Comparison of ENCODE assay signal across 9 cellular contexts in the genomic region with DNA sequence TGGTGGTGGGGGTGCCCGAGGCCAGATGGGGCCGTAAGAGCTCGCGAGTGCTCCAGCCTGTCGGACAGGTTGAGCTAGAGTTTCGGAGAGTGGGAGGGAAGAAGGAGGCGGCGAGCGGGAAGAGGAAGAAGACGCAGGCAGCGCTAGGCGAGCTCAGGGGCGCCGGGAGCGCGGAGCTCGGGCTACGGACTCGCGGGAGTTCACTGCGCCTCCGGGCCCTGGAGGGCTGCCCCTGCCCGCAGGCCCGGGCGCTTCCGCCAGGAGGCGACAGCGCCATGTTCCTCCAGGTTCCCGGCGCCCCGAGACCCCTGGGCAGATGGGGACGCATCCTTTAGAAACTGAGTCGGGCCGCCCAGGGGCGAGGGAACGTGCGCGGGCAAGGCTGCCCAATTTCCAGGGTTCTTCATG. TPM values are rescaled to one million over a fixed set of nuclear protein-coding genes. Genes with fewer than 3 reads are reported as not detected.
A peak's percentile ranks its signal among the peaks of the same experiment; 100 is the strongest.
DNase-seq lines count a peak whose midpoint lies in the region; ATAC-seq and TF ChIP-seq lines count a peak whose summit lies in the region.
"Had no signal": no experiment of that assay in that cellular context is flagged by ENCODE, and none has a peak within 500 bp of the region (broad histone marks: within the 10 kb centered on the region; RNA-seq: fewer than 3 reads in every experiment).

No MANE protein-coding gene starts in this region.

- intact Hi-C loops in spleen (cut with DNase I; ENCODE audit: low total_unique reads), result no loop called here

- TF ChIP-seq CTCF in right atrium auricular region (IDR thresholded peaks at IDR 0.05) (peak in 1 of 2 donors; percentile 54), spleen (IDR thresholded peaks at IDR 0.05 in 8 of 11, conservative IDR thresholded peaks at IDR 0.05 in 3 of 11) (no peak)

- ATAC-seq in HG03439 (IDR thresholded peaks at IDR 0.05; ENCODE audit: unreplicated experiment), result no peak
- ATAC-seq in HG02642 (IDR thresholded peaks at IDR 0.05; ENCODE audit: poor library complexity, unreplicated experiment), result no peak

- no peaks in the 10 kb centered on the region for H3K36me3 ChIP-seq in right atrium auricular region
- H3K36me3 ChIP-seq in spleen, result no peaks in the 10 kb centered on the region

- H3K4me1 ChIP-seq in right atrium auricular region, result peaks cover 0 to 62% of the 10 kb centered on the region in 2 donors
- peaks cover 24 to 53% (median 38%) of the 10 kb centered on the region in 6 donors for H3K4me1 ChIP-seq in spleen

- no peak overlapping the region for H3K27ac Mint-ChIP-seq in activated naive CD8-positive, alpha-beta T cell treated with anti-CD3 and anti-CD28 coated beads for 36 hours

- H3K27ac ChIP-seq in right atrium auricular region (no peak overlapping the region), spleen (no peak overlapping the region)

- H3K4me3 ChIP-seq in right atrium auricular region, result peak overlapping the region; percentile 41 to 54
- H3K4me3 ChIP-seq in spleen, result peak overlapping the region in 5 of 8 donors; percentile 16 to 61 (median 26)

- no peaks in the 10 kb centered on the region for H3K9me3 Mint-ChIP-seq in activated naive CD8-positive, alpha-beta T cell treated with anti-CD3 and anti-CD28 coated beads for 36 hours

- H3K9me3 ChIP-seq in right atrium auricular region, result no peaks in the 10 kb centered on the region
- no peaks in the 10 kb centered on the region for H3K9me3 ChIP-seq in spleen

- DNase-seq in D341Med (ENCODE audit: low spot score), result peak; percentile 91
- DNase-seq in HuH-7.5 (ENCODE audit: low spot score), result peak; percentile 60
- DNase-seq in activated naive CD8-positive, alpha-beta T cell treated with anti-CD3 and anti-CD28 coated beads for 36 hours, result peak; percentile 37
- DNase-seq in right atrium auricular region (ENCODE audit: low spot score), result no peak
- DNase-seq in spleen, result no peak
- no peak for DNase-seq in activated CD4-positive, CD25-positive, alpha-beta regulatory T cell treated with anti-CD3 and anti-CD28 coated beads, Interleukin-2, amount 50 U/mL, for 72 hours

- no peaks in the 10 kb centered on the region for H3K36me3 Mint-ChIP-seq in activated naive CD8-positive, alpha-beta T cell treated with anti-CD3 and anti-CD28 coated beads for 36 hours

- H3K27me3 ChIP-seq in right atrium auricular region (peaks cover 20 to 55% of the 10 kb centered on the region in 2 donors), spleen (replicated peaks in 1 of 7) (peaks cover 21 to 100% (median 98%) of the 10 kb centered on the region in 7 donors)

- H3K4me1 Mint-ChIP-seq in activated naive CD8-positive, alpha-beta T cell treated with anti-CD3 and anti-CD28 coated beads for 36 hours, result peaks cover 9% of the 10 kb centered on the region

- no peak for TF ChIP-seq POLR2A in spleen (IDR thresholded peaks at IDR 0.05)

- WGBS in spleen, 5 donors, result 1 to 6% (median 3%) methylated on average over 25 to 38 of the region's 38 CpGs

- H3K27me3 Mint-ChIP-seq in activated naive CD8-positive, alpha-beta T cell treated with anti-CD3 and anti-CD28 coated beads for 36 hours, result peaks cover 95% of the 10 kb centered on the region

- no peak overlapping the region for H3K4me3 Mint-ChIP-seq in activated naive CD8-positive, alpha-beta T cell treated with anti-CD3 and anti-CD28 coated beads for 36 hours

RNA-seq across cellular contexts. Expression of gene TFAP2C, which starts 1.0 kb away (rescaled TPM):
- total RNA-seq in activated naive CD8-positive, alpha-beta T cell treated with anti-CD3 and anti-CD28 coated beads for 36 hours, result not detected
- total RNA-seq in right atrium auricular region (under 1 TPM; 0.37 to 0.39 TPM), spleen (under 1 TPM in 1 of 7 donors, not detected in 6; 0.16 TPM)
- polyA plus RNA-seq in spleen, result under 1 TPM in 2 of 3 donors, not detected in 1; 0.03 to 0.10 TPM
- total RNA-seq: LHCN-M2 had no signal

Comparison
In these comparisons a context has a peak if more than half of its experiments do, and no peak if none do; other contexts are left out.
1. DNase-seq: peak in D341Med (single experiment), HuH-7.5 (single experiment) and activated naive CD8-positive, alpha-beta T cell treated with anti-CD3 and anti-CD28 coated beads for 36 hours (single experiment); none in right atrium auricular region (single experiment), spleen (single experiment) and activated CD4-positive, CD25-positive, alpha-beta regulatory T cell treated with anti-CD3 and anti-CD28 coated beads, Interleukin-2, amount 50 U/mL, for 72 hours (single experiment).